ENCODE assay signal across 13 cellular contexts in the genomic region with DNA sequence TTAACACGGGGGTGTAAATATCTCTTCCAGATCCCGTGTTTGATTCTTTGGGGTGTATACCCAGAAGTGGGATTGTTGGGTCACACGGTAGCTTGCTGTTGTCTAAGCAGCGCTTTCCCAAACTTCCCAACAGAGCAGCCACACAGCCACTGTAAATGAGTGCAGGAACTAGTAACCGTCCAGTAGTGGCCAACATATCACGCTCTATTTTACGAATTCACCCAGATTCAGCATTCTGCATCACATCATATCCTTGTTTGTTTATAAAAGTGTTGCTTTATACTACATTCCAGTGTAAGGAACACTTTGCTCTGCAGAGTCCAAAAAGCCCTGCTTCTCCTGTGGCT.
A peak's percentile ranks its signal among the peaks of the same experiment; 100 is the strongest.
DNase-seq lines count a peak whose midpoint lies in the region; ATAC-seq, FAIRE-seq and TF ChIP-seq lines count a peak whose summit lies in the region.
"Had no signal": no experiment of that assay in that cellular context is flagged by ENCODE, and none has a peak within 500 bp of the region (broad histone marks: within the 10 kb centered on the region; RNA-seq: fewer than 3 reads in every experiment).

No MANE protein-coding gene starts in this region.

- H2AFZ ChIP-seq in ACC112 (ENCODE audit: low read length, unreplicated experiment) (no peak overlapping the region), astrocyte (ENCODE audit: low read depth, low read length) (peak overlapping the region; percentile 68), trophoblast cell (ENCODE audit: insufficient read depth, low read length, poor library complexity) (no peak overlapping the region)

- peak overlapping the region; percentile 49 for H4K8ac ChIP-seq in trophoblast cell (ENCODE audit: low read depth, low read length)

- no peaks in the 10 kb centered on the region for H3K27me3 Mint-ChIP-seq in astrocyte (ENCODE audit: low read depth, unreplicated experiment)
- H3K27me3 Mint-ChIP-seq: activated CD4-positive, alpha-beta T cell treated with anti-CD3 and anti-CD28 coated beads, Interleukin-2, amount 10 ng/mL, durations not matched to agents 24 days and 14 days had no signal

- H3K27me3 ChIP-seq in ACC112 (ENCODE audit: insufficient read depth, low read length) (no peaks in the 10 kb centered on the region), astrocyte (ENCODE audit: insufficient read depth, low read length) (no peaks in the 10 kb centered on the region), foreskin keratinocyte (no peaks in the 10 kb centered on the region), trophoblast cell (ENCODE audit: insufficient read depth, low read length) (no peaks in the 10 kb centered on the region)

- H3K79me2 ChIP-seq in ACC112 (ENCODE audit: control insufficient read depth, insufficient read depth, low read length, unreplicated experiment), result no peaks in the 10 kb centered on the region
- H3K79me2 ChIP-seq in astrocyte (ENCODE audit: insufficient read depth, low read length), result no peaks in the 10 kb centered on the region
- no peaks in the 10 kb centered on the region for H3K79me2 ChIP-seq in trophoblast cell (ENCODE audit: control insufficient read depth, insufficient read depth, low read length, poor library complexity)

- no peak overlapping the region for H3K4ac ChIP-seq in trophoblast cell (ENCODE audit: low read depth, low read length)

- H3K79me1 ChIP-seq in trophoblast cell (ENCODE audit: low read length), result peaks cover 43% of the 10 kb centered on the region

- peak overlapping the region; percentile 76 for H2AK5ac ChIP-seq in trophoblast cell (ENCODE audit: low read length)

- TF ChIP-seq CTCF in astrocyte (IDR thresholded peaks at IDR 0.05; ENCODE audit: insufficient read depth, low read depth, low read length) (no peak), foreskin keratinocyte (conservative IDR thresholded peaks at IDR 0.05) (no peak)

- H3K9me3 Mint-ChIP-seq in astrocyte (ENCODE audit: unreplicated experiment), result peaks cover 3% of the 10 kb centered on the region
- H3K9me3 Mint-ChIP-seq: activated CD4-positive, alpha-beta T cell treated with anti-CD3 and anti-CD28 coated beads, Interleukin-2, amount 10 ng/mL, durations not matched to agents 24 days and 14 days had no signal

- peak overlapping the region; percentile 36 for H3K4me3 ChIP-seq in ACC112 (ENCODE audit: low read depth, low read length)
- H3K4me3 ChIP-seq in astrocyte (ENCODE audit: insufficient read depth, low read depth, low read length), result peak overlapping the region; percentile 21
- no peak overlapping the region for H3K4me3 ChIP-seq in trophoblast cell (ENCODE audit: low read depth, low read length)

- H4K20me1 ChIP-seq in astrocyte (ENCODE audit: insufficient read depth, low read length), result no peaks in the 10 kb centered on the region

- FAIRE-seq in astrocyte (lab: Jason Lieb, UNC), result no peak

- peak overlapping the region; percentile 85 for H4K91ac ChIP-seq in trophoblast cell (ENCODE audit: low read depth, low read length)

- peak overlapping the region; percentile 68 for H3K9ac ChIP-seq in astrocyte (ENCODE audit: low read length)
- no peak overlapping the region for H3K9ac ChIP-seq in trophoblast cell (ENCODE audit: low read length)

- peak overlapping the region; percentile 96 for H2BK12ac ChIP-seq in trophoblast cell (ENCODE audit: low read length)

- no peak overlapping the region for H4K12ac ChIP-seq in trophoblast cell (ENCODE audit: low read depth, low read length)

- peak overlapping the region; percentile 71 for H3K18ac ChIP-seq in trophoblast cell (ENCODE audit: low read length)

- ATAC-seq in foreskin keratinocyte, result no peak
- ATAC-seq: naive thymus-derived CD4-positive, alpha-beta T cell had no signal

- peak overlapping the region; percentile 78 for H2BK5ac ChIP-seq in trophoblast cell (ENCODE audit: low read depth, low read length, poor library complexity)

- peaks cover 50% of the 10 kb centered on the region for H3K4me1 Mint-ChIP-seq in astrocyte (ENCODE audit: low read depth, unreplicated experiment)
- H3K4me1 Mint-ChIP-seq: activated CD4-positive, alpha-beta T cell treated with anti-CD3 and anti-CD28 coated beads, Interleukin-2, amount 10 ng/mL, durations not matched to agents 24 days and 14 days had no signal

- no peak overlapping the region for H3K4me3 Mint-ChIP-seq in astrocyte (ENCODE audit: unreplicated experiment)
- H3K4me3 Mint-ChIP-seq: activated CD4-positive, alpha-beta T cell treated with anti-CD3 and anti-CD28 coated beads, Interleukin-2, amount 10 ng/mL, durations not matched to agents 24 days and 14 days; naive thymus-derived CD4-positive, alpha-beta T cell had no signal

- H3K4me1 ChIP-seq in ACC112 (ENCODE audit: control insufficient read depth, insufficient read depth, low read length, unreplicated experiment) (peaks cover 42% of the 10 kb centered on the region), astrocyte (ENCODE audit: insufficient read depth, low read length) (peaks cover 46% of the 10 kb centered on the region), foreskin keratinocyte (peaks cover 18% of the 10 kb centered on the region), trophoblast cell (ENCODE audit: control insufficient read depth in 1 of 2, insufficient read depth in 2 of 2, low read length in 2 of 2) (peaks cover 31 to 43% of the 10 kb centered on the region in 2 experiments)

- DNase-seq in astrocyte (ENCODE audit: low read depth) (no peak), foreskin keratinocyte (no peak), trophoblast cell (no peak), COR-L47 (lab: John Stamatoyannopoulos, UW) (no peak), HuH-7.5 (ENCODE audit: low spot score) (no peak), LoVo (ENCODE audit: low spot score) (no peak), NCI-H1930 (lab: John Stamatoyannopoulos, UW) (no peak)
- DNase-seq: activated CD4-positive, alpha-beta T cell treated with anti-CD3 and anti-CD28 coated beads, Interleukin-2, amount 10 ng/mL, durations not matched to agents 24 days and 14 days; activated effector memory CD4-positive, alpha-beta T cell treated with anti-CD3 and anti-CD28 coated beads, Interleukin-2, amount 50 U/mL, for 16 hours; MV-4-11; naive thymus-derived CD4-positive, alpha-beta T cell; NCI-H748 treated with DMSO at 0.1 percent for 48 hours had no signal

- no peaks in the 10 kb centered on the region for H3K9me3 ChIP-seq in astrocyte (ENCODE audit: insufficient read depth, low read depth, low read length)
- no peaks in the 10 kb centered on the region for H3K9me3 ChIP-seq in trophoblast cell (ENCODE audit: insufficient read depth, low read depth, low read length)

- H3K27ac ChIP-seq in ACC112 (ENCODE audit: low read depth, low read length) (peak overlapping the region; percentile 95), astrocyte (ENCODE audit: low read depth, low read length) (peak overlapping the region; percentile 90), foreskin keratinocyte (peak overlapping the region; percentile 83), trophoblast cell (ENCODE audit: low read depth, low read length) (peak overlapping the region; percentile 88)

- H3K4me2 ChIP-seq in astrocyte (ENCODE audit: low read length) (peak overlapping the region; percentile 78), trophoblast cell (ENCODE audit: low read length) (peak overlapping the region; percentile 41)

- peak overlapping the region; percentile 79 for H2BK120ac ChIP-seq in trophoblast cell (ENCODE audit: insufficient read depth, low read length, poor library complexity)

- H3K36me3 ChIP-seq in ACC112 (ENCODE audit: insufficient read depth, low read length), result no peaks in the 10 kb centered on the region
- no peaks in the 10 kb centered on the region for H3K36me3 ChIP-seq in astrocyte (ENCODE audit: insufficient read depth, low read length)
- H3K36me3 ChIP-seq in trophoblast cell (ENCODE audit: control insufficient read depth in 1 of 2, insufficient read depth in 2 of 2, low read length in 2 of 2), result no peaks in the 10 kb centered on the region

- peak overlapping the region; percentile 62 for H3K14ac ChIP-seq in trophoblast cell (ENCODE audit: low read length)

- H3K27ac Mint-ChIP-seq in astrocyte (ENCODE audit: unreplicated experiment), result peak overlapping the region; percentile 98
- H3K27ac Mint-ChIP-seq: activated CD4-positive, alpha-beta T cell treated with anti-CD3 and anti-CD28 coated beads, Interleukin-2, amount 10 ng/mL, durations not matched to agents 24 days and 14 days; naive thymus-derived CD4-positive, alpha-beta T cell had no signal

- WGBS in trophoblast cell (ENCODE audit: extremely low coverage, insufficient coverage, insufficient read length), result no CpG with 5 or more reads among the region's 7 CpGs

- no peak overlapping the region for H3K23ac ChIP-seq in trophoblast cell (ENCODE audit: low read length)

- no peaks in the 10 kb centered on the region for H3K36me3 Mint-ChIP-seq in astrocyte (ENCODE audit: low read depth, unreplicated experiment)
- H3K36me3 Mint-ChIP-seq: naive thymus-derived CD4-positive, alpha-beta T cell had no signal
